In genomic region chr7:99109108-99110051, GRCh38 we compare ENCODE assay signal across 8 cellular contexts. TPM values are rescaled to one million over a fixed set of nuclear protein-coding genes. Genes with fewer than 3 reads are reported as not detected.
DNase-seq lines count a peak whose midpoint lies in the region; ATAC-seq, FAIRE-seq and TF ChIP-seq lines count a peak whose summit lies in the region.

No MANE protein-coding gene starts in this region.

- CTCF ChIA-PET in GM12878 (lab: Yijun Ruan, JAX) = interaction anchor here (0.6 kb wide), 1 partner anchor 9 kb away, joined by 3 read pairs; no protein-coding TSS in a partner anchor

- H3K79me2 ChIP-seq in ACC112 (ENCODE audit: control insufficient read depth, insufficient read depth, low read length, unreplicated experiment) = peaks cover 83% of the 10 kb centered on the region
- H3K79me2 ChIP-seq in Karpas-422 (ENCODE audit: low read length) = peaks cover 97% of the 10 kb centered on the region
- H3K79me2 ChIP-seq in GM12878 (ENCODE audit: control insufficient read depth, insufficient read depth, low read length) = peaks cover 32% of the 10 kb centered on the region

- TF ChIP-seq RAD21 in GM12878 (IDR thresholded peaks at IDR 0.05; ENCODE audit: insufficient read depth, low read depth, low read length) = no peak

- 84% methylated on average over 10 of the region's 10 CpGs for WGBS in GM12878 (ENCODE audit: insufficient coverage, insufficient replicate concordance, low lambda C conversion rate, missing lambda C conversion rate)

- BruUV-seq in GM12878 (replicated peaks; lab: Mats Ljungman, UMichigan) = no TSS peak

- ATAC-seq in GM12878 (no peak), HG02884 (IDR thresholded peaks at IDR 0.05; ENCODE audit: unreplicated experiment) (no peak), GM19328 (IDR thresholded peaks at IDR 0.05; ENCODE audit: unreplicated experiment) (no peak), left lobe of liver (no peak)

- H3K9ac ChIP-seq in Karpas-422 (ENCODE audit: low read length) = no peak overlapping the region
- H3K9ac ChIP-seq in GM12878 (ENCODE audit: control insufficient read depth, insufficient read depth, low read length) = no peak overlapping the region

- H3K4me3 ChIP-seq in ACC112 (ENCODE audit: low read depth, low read length) (peak overlapping the region; percentile 51; the same call in 1 of the 2 replicates), Karpas-422 (ENCODE audit: low read length) (no peak overlapping the region), GM12878 (no peak overlapping the region)

- intact Hi-C loops in GM12878 (cut with micrococcal nuclease; ENCODE audit: unreplicated experiment) = no loop called here

- DNase-seq in Karpas-422 (peak; percentile 53), GM12878 (ENCODE audit: low read depth, low spot score) (no peak), medulla oblongata (ENCODE audit: extremely low spot score) (peak; percentile 79), NCI-H1417 treated with DMSO at 0.1 percent for 48 hours (lab: John Stamatoyannopoulos, UW) (no peak), left lobe of liver (ENCODE audit: low spot score) (no peak)

- no peaks in the 10 kb centered on the region for H3K9me2 ChIP-seq in Karpas-422 (replicated peaks; ENCODE audit: insufficient read depth, low read length)

- H3K4me1 ChIP-seq in ACC112 (ENCODE audit: control insufficient read depth, insufficient read depth, low read length, unreplicated experiment) = peaks cover 74% of the 10 kb centered on the region
- peaks cover 95% of the 10 kb centered on the region for H3K4me1 ChIP-seq in Karpas-422 (ENCODE audit: low read length)
- H3K4me1 ChIP-seq in GM12878 (ENCODE audit: control insufficient read depth, insufficient read depth, low read length) = peaks cover 20% of the 10 kb centered on the region

- H3K4me2 ChIP-seq in Karpas-422 (ENCODE audit: low read depth, low read length, poor library complexity, severe bottlenecking) = peak overlapping the region; percentile 31
- 0 out of 2 replicates have a peak overlapping the region, but pooled peaks have one; percentile 11 for H3K4me2 ChIP-seq in GM12878 (ENCODE audit: control insufficient read depth, insufficient read depth)

- FAIRE-seq in GM12878 (lab: Jason Lieb, UNC) = no peak

- no peak for TF ChIP-seq CTCF in GM12878 (IDR thresholded peaks at IDR 0.05 in 2 of 3, conservative IDR thresholded peaks at IDR 0.05 in 1 of 3; ENCODE audit: control insufficient read depth in 2 of 3, extremely low read depth in 1 of 3, insufficient read depth in 1 of 3, low read depth in 3 of 3, low read length in 3 of 3)

- no peak for TF ChIP-seq POLR2A in GM12878 (IDR thresholded peaks at IDR 0.05; ENCODE audit: low read depth, low read length)

- in situ Hi-C loops in GM12878 (cut with MboI) = no loop called here

- H3K27me3 ChIP-seq in ACC112 (ENCODE audit: insufficient read depth, low read length) (no peaks in the 10 kb centered on the region), Karpas-422 (ENCODE audit: low read length) (no peaks in the 10 kb centered on the region), GM12878 (replicated peaks in 1 of 2; ENCODE audit: control insufficient read depth in 2 of 2, insufficient read depth in 2 of 2, low read length in 1 of 2) (no peaks in the 10 kb centered on the region)

- peak overlapping the region; percentile 82 for H3K27ac ChIP-seq in ACC112 (ENCODE audit: low read depth, low read length)
- H3K27ac ChIP-seq in Karpas-422 (ENCODE audit: low read length) = peak overlapping the region; percentile 63
- no peak overlapping the region for H3K27ac ChIP-seq in GM12878 (ENCODE audit: control insufficient read depth, insufficient read depth)

- H3K36me3 ChIP-seq in ACC112 (ENCODE audit: insufficient read depth, low read length) = no peaks in the 10 kb centered on the region
- H3K36me3 ChIP-seq in Karpas-422 (ENCODE audit: insufficient read depth, low read length) = no peaks in the 10 kb centered on the region
- H3K36me3 ChIP-seq in GM12878 (ENCODE audit: control insufficient read depth in 2 of 2, insufficient read depth in 2 of 2, low read length in 1 of 2) = no peaks in the 10 kb centered on the region

- H2AFZ ChIP-seq in ACC112 (ENCODE audit: low read length, unreplicated experiment) (no peak overlapping the region), Karpas-422 (ENCODE audit: low read length) (no peak overlapping the region), GM12878 (ENCODE audit: control insufficient read depth, low read depth, low read length) (no peak overlapping the region)

- H3K9me3 ChIP-seq in Karpas-422 (ENCODE audit: low read length) (no peaks in the 10 kb centered on the region), GM12878 (replicated peaks; ENCODE audit: control insufficient read depth, insufficient read depth, low read length) (no peaks in the 10 kb centered on the region)

- POLR2A ChIA-PET in GM12878 (lab: Charles Lee) = interaction anchor here (1.2 to 1.4 kb wide), 2 partner anchors 14 to 29 kb away, joined by 3 read pairs; no protein-coding TSS in a partner anchor

- SMC1A ChIA-PET in GM12878 (lab: Charles Lee; ENCODE audit: uncharacterized antibody, unreplicated experiment) = interaction anchor here (0.6 to 1.5 kb wide), 3 partner anchors 18 to 217 kb away, joined by 3 to 4 read pairs (median 3); no protein-coding TSS in a partner anchor

- RAD21 ChIA-PET in GM12878 (lab: Charles Lee; ENCODE audit: unreplicated experiment) = no interaction called here

- TF ChIP-seq EP300 in GM12878 (IDR thresholded peaks at IDR 0.05; ENCODE audit: borderline replicate concordance in 1 of 2, control insufficient read depth in 1 of 2, low read depth in 2 of 2, low read length in 2 of 2) = no peak

- H4K20me1 ChIP-seq in Karpas-422 (ENCODE audit: insufficient read depth, low read depth, low read length) (no peaks in the 10 kb centered on the region; the same call in 1 of the 2 replicates), GM12878 (ENCODE audit: control insufficient read depth, insufficient read depth) (no peaks in the 10 kb centered on the region)

TF ChIP-seq in GM12878, 131 proteins besides CTCF, POLR2A, EP300 and RAD21:
- TF ChIP-seq POU2F2 (IDR thresholded peaks at IDR 0.05; ENCODE audit: borderline replicate concordance, low read depth, low read length) (no peak), CBX5 (IDR thresholded peaks at IDR 0.05; ENCODE audit: low read depth) (no peak), IKZF2 (IDR thresholded peaks at IDR 0.05) (no peak), BHLHE40 (IDR thresholded peaks at IDR 0.05; ENCODE audit: borderline replicate concordance in 1 of 2, low read depth in 2 of 2, low read length in 1 of 2) (no peak)

RNA-seq across cellular contexts. Expression of gene SMURF1, which starts 34.5 kb away (rescaled TPM):
- 16.7 and 22.6 TPM in 2 replicates for total RNA-seq in Karpas-422 (2014; rRNA removed; shearing (Covaris generic); ENCODE audit: low replicate concordance)
- 23.7 and 25.3 TPM in 2 replicates for total RNA-seq in GM12878 (2013; cell fraction: nucleolus; rRNA removed)
- total RNA-seq in GM12878 (2014; rRNA removed) = 9.4 and 9.8 TPM in 2 replicates
- total RNA-seq in GM12878 (2014; rRNA removed; fragmentation: Illumina TruSeq; extraction: Trizol) = 7.1 and 7.2 TPM in 2 replicates
- 10.3 and 14.0 TPM in 2 replicates for total RNA-seq in GM12878 (2021)
- polyA plus RNA-seq in GM12878 (2011; ENCODE audit: low read depth) = 4.8 TPM
- 7.7 and 9.1 TPM in 2 replicates for polyA plus RNA-seq in GM12878 (2011; rRNA removed)
- polyA plus RNA-seq in GM12878 (2011; cell fraction: cytosol; rRNA removed) = 6.0 and 6.2 TPM in 2 replicates
- polyA plus RNA-seq in GM12878 (2011; cell fraction: nucleus; rRNA removed) = 12.4 and 15.8 TPM in 2 replicates
- 4.9 and 6.7 TPM in 2 replicates for polyA plus RNA-seq in GM12878 (2012)
- polyA plus RNA-seq in GM12878 (2014; fragmentation: Illumina TruSeq; extraction: Trizol) = 8.6 and 9.2 TPM in 2 replicates
- polyA plus RNA-seq in GM12878 (2014; fragmentation: Nextera tagmentation; extraction: Ambion mirVana) = 1 to 10 TPM in 1 of 2 experiments, under 1 TPM in 1; 0.76 to 1.1 TPM
- polyA plus RNA-seq in GM12878 (2014; rRNA removed) = 8.6 and 8.8 TPM in 2 replicates
- 1 to 10 TPM; 4.9 to 5.2 TPM for polyA plus RNA-seq in GM12878 (2016; fragmentation: Nextera tagmentation; extraction: Ambion mirVana)
- 6.9 and 7.5 TPM in 2 replicates for polyA minus RNA-seq in GM12878 (2011; rRNA and poly(A)+ RNA removed)
- polyA minus RNA-seq in GM12878 (2011; cell fraction: cytosol; rRNA and poly(A)+ RNA removed) = 2.3 and 3.0 TPM in 2 replicates
- 4.7 and 10.0 TPM in 2 replicates for polyA minus RNA-seq in GM12878 (2011; cell fraction: nucleus; rRNA and poly(A)+ RNA removed)
- total RNA-seq in left lobe of liver = 13.5 TPM

Comparison
In these comparisons a context has a peak if more than half of its experiments do, and no peak if none do; other contexts are left out.
1. DNase-seq: peak in Karpas-422 (single experiment) and medulla oblongata (single experiment); none in GM12878 (single experiment), NCI-H1417 treated with DMSO at 0.1 percent for 48 hours (single experiment) and left lobe of liver (single experiment).